In the genomic region with DNA sequence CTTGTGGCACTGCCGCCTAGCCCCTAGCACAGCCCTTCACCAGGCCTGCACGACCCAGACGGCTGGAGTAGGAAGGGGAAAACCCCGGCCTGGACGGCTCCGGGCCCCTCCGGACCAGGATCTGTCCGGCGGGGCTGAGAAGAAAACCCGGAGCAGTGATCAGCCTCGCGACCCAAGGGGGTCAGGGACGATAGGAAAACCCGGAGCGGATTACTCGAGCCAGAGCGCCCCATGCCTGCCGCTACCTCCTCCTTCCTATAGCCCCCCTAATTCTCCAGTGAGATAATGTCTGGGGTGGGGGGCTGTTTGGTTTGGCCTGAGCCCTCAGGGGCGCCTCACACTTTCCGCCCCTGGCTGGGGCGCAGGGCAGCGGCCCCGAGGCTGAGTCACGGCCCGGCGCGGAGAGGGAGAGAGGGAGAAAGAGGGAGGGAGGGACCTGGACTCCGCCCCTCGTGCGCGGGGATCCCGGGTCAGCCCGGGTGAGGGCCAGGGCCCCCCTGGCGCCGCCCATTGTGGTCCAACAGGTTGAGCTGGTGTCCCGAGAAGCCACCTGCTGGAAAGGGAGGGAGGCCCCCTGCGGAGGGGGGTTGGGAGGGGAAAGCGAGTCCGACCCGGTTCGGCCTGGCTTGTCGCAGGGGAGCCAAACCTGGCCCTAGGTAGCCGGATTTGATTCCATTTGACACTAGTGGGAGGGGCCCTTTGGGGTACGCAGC, we compare ENCODE assay signal across 8 cellular contexts.
DNase-seq lines count a peak whose midpoint lies in the region; ATAC-seq lines count a peak whose summit lies in the region.

No MANE protein-coding gene starts in this region.

- peak; percentile 93 for DNase-seq in CMK (ENCODE audit: low read depth)
- peak; percentile 96 for DNase-seq in HuH-7.5 (ENCODE audit: low spot score)
- DNase-seq in OCI-M1 (lab: John Stamatoyannopoulos, UW): peak; percentile 97
- DNase-seq in activated T-cell treated with anti-CD3 and anti-CD28 coated beads for 4 hours: peak; percentile 54
- DNase-seq in epidermal melanocyte (ENCODE audit: insufficient read length, low spot score): peak; percentile 97
- peak; percentile 54 for DNase-seq in middle frontal gyrus (ENCODE audit: extremely low spot score, low spot score)
- DNase-seq in stimulated activated CD8-positive, alpha-beta memory T cell treated with anti-CD3 and anti-CD28 coated beads, Interleukin-2, amount 100 ng/mL, for 1 hour (ENCODE audit: low read depth in 2 of 2): peak; percentile 59 to 71

- ATAC-seq in GM21381 (IDR thresholded peaks at IDR 0.05; ENCODE audit: unreplicated experiment): peak; percentile 34

Comparison
In these comparisons a context has a peak if more than half of its experiments do, and no peak if none do; other contexts are left out.
1. Peak in every context shown above with its lines: DNase-seq and ATAC-seq.